In the genomic region with DNA sequence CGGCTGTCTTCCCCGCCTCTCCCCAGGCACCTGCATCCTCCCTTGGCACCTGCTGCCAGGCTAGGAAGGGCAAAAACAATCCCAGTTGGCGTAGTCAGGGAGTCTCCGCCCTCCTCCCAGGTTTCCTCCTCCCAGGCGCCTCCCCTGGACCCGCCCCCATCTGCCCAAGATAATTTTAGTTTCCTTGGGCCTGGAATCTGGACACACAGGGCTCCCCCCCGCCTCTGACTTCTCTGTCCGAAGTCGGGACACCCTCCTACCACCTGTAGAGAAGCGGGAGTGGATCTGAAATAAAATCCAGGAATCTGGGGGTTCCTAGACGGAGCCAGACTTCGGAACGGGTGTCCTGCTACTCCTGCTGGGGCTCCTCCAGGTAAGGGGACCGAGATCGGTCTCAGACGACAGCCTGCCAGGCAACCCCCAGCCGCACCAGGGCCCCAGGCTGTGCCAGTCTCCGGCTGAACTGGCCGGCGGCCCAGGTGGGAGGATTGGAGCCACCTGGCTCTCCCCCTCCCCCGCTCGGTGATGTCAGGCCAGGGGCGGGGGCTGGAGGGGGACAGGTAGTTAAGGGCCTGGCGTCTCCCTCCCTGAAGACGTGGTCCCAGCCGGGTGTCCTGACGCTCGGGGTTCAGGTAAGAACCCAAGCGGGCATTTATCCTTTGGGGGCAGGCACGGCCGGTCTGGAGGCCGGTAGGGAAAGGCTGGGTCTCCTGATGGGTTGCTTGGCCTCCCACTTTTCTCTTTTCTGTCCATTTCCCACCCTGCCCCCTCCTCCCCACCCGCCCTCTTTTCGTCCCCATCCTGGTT, we compare ENCODE assay signal across 8 cellular contexts. TPM values are rescaled to one million over a fixed set of nuclear protein-coding genes. Genes with fewer than 3 reads are reported as not detected.
DNase-seq lines count a peak whose midpoint lies in the region; ATAC-seq and TF ChIP-seq lines count a peak whose summit lies in the region.

TSS of gene GRB7 (plus strand) at position 178 of the 807 bp plus-strand sequence. CDS start 4,364 bp downstream, outside the sequence.

- H3K9me3 ChIP-seq in iPS DF 6.9 (ENCODE audit: control insufficient read depth, insufficient read depth, low read length) (no peaks in the 10 kb centered on the region), spleen (no peaks in the 10 kb centered on the region)

- peaks cover 12% of the 10 kb centered on the region for H3K4me1 ChIP-seq in iPS DF 6.9 (ENCODE audit: control insufficient read depth, insufficient read depth, low read length)
- peaks cover 7 to 43% (median 31%) of the 10 kb centered on the region in 6 donors for H3K4me1 ChIP-seq in spleen

- H3K27ac ChIP-seq in iPS DF 6.9 (ENCODE audit: low read length): no peak within 1 kb of the TSS
- peak within 1 kb of the TSS in 1 of 8 donors; percentile 45 for H3K27ac ChIP-seq in spleen

- CTCF ChIA-PET in activated CD8-positive, alpha-beta T cell treated with anti-CD3 and anti-CD28 coated beads, Interleukin-2, amount 10 ng/mL, durations not matched to agents 7 days and 5 days (lab: Charles Lee): no interaction called here

- H3K27me3 ChIP-seq in iPS DF 6.9 (ENCODE audit: control insufficient read depth, insufficient read depth, low read length) (no peaks in the 10 kb centered on the region), spleen (replicated peaks in 1 of 7) (peaks cover 3 to 73% (median 41%) of the 10 kb centered on the region in 7 donors)

- H3K36me3 ChIP-seq in iPS DF 6.9 (ENCODE audit: control insufficient read depth, insufficient read depth, low read length) (peaks cover 5% of the 10 kb centered on the region), spleen (no peaks in the 10 kb centered on the region)

- POLR2A ChIA-PET in activated CD8-positive, alpha-beta T cell treated with anti-CD3 and anti-CD28 coated beads, Interleukin-2, amount 10 ng/mL, durations not matched to agents 7 days and 5 days (lab: Charles Lee): no interaction called here

- no CpG with 5 or more reads among the region's 34 CpGs for WGBS in iPS DF 6.9 (ENCODE audit: insufficient coverage, insufficient read length)
- 14 to 26% (median 18%) methylated on average over 27 to 34 of the region's 34 CpGs for WGBS in spleen, 5 donors

- no peaks in the 10 kb centered on the region for H3K9me3 Mint-ChIP-seq in activated CD8-positive, alpha-beta T cell treated with anti-CD3 and anti-CD28 coated beads, Interleukin-2, amount 10 ng/mL, durations not matched to agents 7 days and 5 days (ENCODE audit: insufficient read depth)

- H3K4me3 ChIP-seq in iPS DF 6.9 (ENCODE audit: low read length): peak within 1 kb of the TSS; percentile 62; the same call in 1 of the 2 replicates
- peak within 1 kb of the TSS in 6 of 8 donors; percentile 14 to 59 (median 18) for H3K4me3 ChIP-seq in spleen

- intact Hi-C loops in Right ventricle myocardium inferior (cut with DNase I): no loop called here
- intact Hi-C loops in cardiac septum (cut with DNase I): no loop called here
- intact Hi-C loops in spleen (cut with DNase I; ENCODE audit: low total_unique reads): no loop called here

- H3K27me3 Mint-ChIP-seq in activated CD8-positive, alpha-beta T cell treated with anti-CD3 and anti-CD28 coated beads, Interleukin-2, amount 10 ng/mL, durations not matched to agents 7 days and 5 days (ENCODE audit: low read depth): peaks cover 22% of the 10 kb centered on the region

- TF ChIP-seq POLR2A in spleen (IDR thresholded peaks at IDR 0.05): no peak
- no peak for TF ChIP-seq POLR2A in erythroblast (IDR thresholded peaks at IDR 0.05; ENCODE audit: low read length)

- DNase-seq in Right ventricle myocardium inferior (ENCODE audit: missing footprints) (no peak), cardiac septum (ENCODE audit: low spot score) (no peak), iPS DF 6.9 (ENCODE audit: low read depth, low spot score) (no peak), spleen (peak; percentile 74), erythroblast (lab: John Stamatoyannopoulos, UW) (no peak), SKM-1 (lab: John Stamatoyannopoulos, UW; ENCODE audit: unreplicated experiment) (no peak)
- DNase-seq in activated CD8-positive, alpha-beta T cell treated with anti-CD3 and anti-CD28 coated beads, Interleukin-2, amount 10 ng/mL, durations not matched to agents 7 days and 5 days: no peak

- TF ChIP-seq CTCF in spleen (IDR thresholded peaks at IDR 0.05 in 8 of 11, conservative IDR thresholded peaks at IDR 0.05 in 3 of 11): no peak

- H3K4me3 Mint-ChIP-seq in activated CD8-positive, alpha-beta T cell treated with anti-CD3 and anti-CD28 coated beads, Interleukin-2, amount 10 ng/mL, durations not matched to agents 7 days and 5 days: peak within 1 kb of the TSS; percentile 61

- no peaks in the 10 kb centered on the region for H3K36me3 Mint-ChIP-seq in activated CD8-positive, alpha-beta T cell treated with anti-CD3 and anti-CD28 coated beads, Interleukin-2, amount 10 ng/mL, durations not matched to agents 7 days and 5 days (ENCODE audit: low read depth)

- peak within 1 kb of the TSS; percentile 46 for H3K27ac Mint-ChIP-seq in activated CD8-positive, alpha-beta T cell treated with anti-CD3 and anti-CD28 coated beads, Interleukin-2, amount 10 ng/mL, durations not matched to agents 7 days and 5 days

- ATAC-seq in Right ventricle myocardium inferior (peak; percentile 45), GM21529 (IDR thresholded peaks at IDR 0.05; ENCODE audit: unreplicated experiment) (no peak)
- ATAC-seq in activated CD8-positive, alpha-beta T cell treated with anti-CD3 and anti-CD28 coated beads, Interleukin-2, amount 10 ng/mL, durations not matched to agents 7 days and 5 days: no peak

- H3K4me1 Mint-ChIP-seq in activated CD8-positive, alpha-beta T cell treated with anti-CD3 and anti-CD28 coated beads, Interleukin-2, amount 10 ng/mL, durations not matched to agents 7 days and 5 days (ENCODE audit: low read depth): peaks cover 31% of the 10 kb centered on the region

RNA-seq across cellular contexts. Expression of gene GRB7, which starts in this region (rescaled TPM):
- total RNA-seq in Right ventricle myocardium inferior: 2.4 TPM
- total RNA-seq in cardiac septum: 0.65 TPM
- under 1 TPM in 1 of 2 experiments, not detected in 1; 0.37 TPM for total RNA-seq in activated CD8-positive, alpha-beta T cell treated with anti-CD3 and anti-CD28 coated beads, Interleukin-2, amount 10 ng/mL, durations not matched to agents 7 days and 5 days
- total RNA-seq in spleen: 1 to 10 TPM in 2 of 7 donors, under 1 TPM in 4, not detected in 1; 0.51 to 1.9 (median 0.66) TPM
- polyA plus RNA-seq in spleen: under 1 TPM; 0.04 to 0.19 (median 0.14) TPM
